Comparison of ENCODE assay signal across 7 cellular contexts in the genomic region with DNA sequence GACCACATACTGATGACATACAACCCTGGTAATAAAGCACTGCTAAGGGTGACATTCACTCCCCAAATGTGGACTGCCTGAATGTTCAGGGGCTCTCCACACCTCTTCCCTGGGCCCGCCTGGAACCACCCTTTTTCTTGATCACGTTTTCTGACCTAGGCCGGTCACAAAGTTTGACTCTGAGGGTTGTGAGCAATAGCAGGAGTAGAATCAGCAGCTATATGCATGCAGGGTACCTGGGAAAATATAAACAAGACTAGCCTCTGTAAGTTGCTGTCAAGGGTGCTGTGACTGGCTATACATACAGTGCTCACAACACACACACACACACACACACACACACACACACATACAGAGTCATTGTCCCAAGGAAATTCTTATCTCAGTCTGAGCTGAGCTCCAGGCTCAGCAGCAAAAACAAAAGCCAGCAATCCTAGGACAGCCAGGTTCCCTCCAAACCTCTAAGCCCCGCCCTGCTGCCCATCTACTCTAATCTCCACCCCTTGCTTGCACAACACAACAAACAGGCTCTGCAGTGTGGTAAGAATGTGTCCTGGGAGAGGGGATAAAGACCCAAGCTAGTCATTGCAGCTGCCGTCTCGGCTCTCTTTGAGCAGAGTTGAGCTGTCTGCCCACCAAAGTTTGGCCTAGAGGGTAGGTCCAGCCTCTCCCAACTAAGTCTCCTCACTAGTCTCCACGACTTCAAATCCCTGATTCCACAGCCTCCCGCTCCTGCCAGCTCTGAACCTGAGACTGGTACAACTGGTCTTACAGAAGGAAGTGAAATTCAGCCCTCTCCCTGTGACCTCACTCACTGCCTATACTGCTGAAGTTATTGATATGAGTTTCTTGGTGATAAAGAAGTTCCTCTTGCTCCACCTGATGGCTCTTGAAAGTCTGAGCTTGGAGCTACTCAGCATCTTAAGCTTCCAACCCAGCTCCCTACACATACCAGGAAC. TPM values are rescaled to one million over a fixed set of nuclear protein-coding genes. Genes with fewer than 3 reads are reported as not detected.
DNase-seq lines count a peak whose midpoint lies in the region; ATAC-seq and TF ChIP-seq lines count a peak whose summit lies in the region.

No MANE protein-coding gene starts in this region.

- H3K4me1 ChIP-seq in Loucy (ENCODE audit: insufficient read depth, low read length, poor library complexity, severe bottlenecking) (peaks cover 63% of the 10 kb centered on the region), right cardiac atrium (ENCODE audit: control insufficient read depth, insufficient read depth, low read length) (peaks cover 39% of the 10 kb centered on the region)

- H3K27me3 Mint-ChIP-seq in activated CD8-positive, alpha-beta T cell treated with anti-CD3 and anti-CD28 coated beads, Interleukin-2, amount 10 ng/mL, durations not matched to agents 7 days and 5 days (ENCODE audit: low read depth) = peaks cover 5% of the 10 kb centered on the region

- H3K9me2 ChIP-seq in Loucy (replicated peaks; ENCODE audit: low read depth, low read length) = no peaks in the 10 kb centered on the region

- peak overlapping the region; percentile 68 for H3K9ac ChIP-seq in Loucy (ENCODE audit: low read depth, low read length, poor library complexity, severe bottlenecking)

- H3K27ac ChIP-seq in right cardiac atrium (ENCODE audit: low read length) (peak overlapping the region; percentile 62), skin epidermis (peak overlapping the region in 18 of 21 experiments; percentile 14 to 89 (median 67))

- H3K27ac Mint-ChIP-seq in activated CD8-positive, alpha-beta T cell treated with anti-CD3 and anti-CD28 coated beads, Interleukin-2, amount 10 ng/mL, durations not matched to agents 7 days and 5 days = peak overlapping the region; percentile 68

- TF ChIP-seq CTCF in GM12865 (IDR thresholded peaks at IDR 0.05; ENCODE audit: insufficient read depth, low read depth, low read length, missing control alignments) = peak; percentile 16
- TF ChIP-seq CTCF in Loucy (conservative IDR thresholded peaks at IDR 0.05; ENCODE audit: low read length) = no peak; the same call in 1 of the 2 replicates

- peaks cover 70% of the 10 kb centered on the region for H3K4me1 Mint-ChIP-seq in activated CD8-positive, alpha-beta T cell treated with anti-CD3 and anti-CD28 coated beads, Interleukin-2, amount 10 ng/mL, durations not matched to agents 7 days and 5 days (ENCODE audit: low read depth)

- H3K27me3 ChIP-seq in Loucy (ENCODE audit: insufficient read depth, low read length, poor library complexity, severe bottlenecking) = no peaks in the 10 kb centered on the region
- no peaks in the 10 kb centered on the region for H3K27me3 ChIP-seq in right cardiac atrium (ENCODE audit: control insufficient read depth, insufficient read depth)

- intact Hi-C loops in right cardiac atrium (cut with DNase I) = loop anchor here in 3 of 4 donors (5.0 to 10.0 kb wide), 4 partner anchors 44 to 62 kb away; no protein-coding TSS in a partner anchor

- DNase-seq in GM12865 (ENCODE audit: low read depth) = peak; percentile 85
- DNase-seq in activated CD8-positive, alpha-beta T cell treated with anti-CD3 and anti-CD28 coated beads, Interleukin-2, amount 10 ng/mL, durations not matched to agents 7 days and 5 days = no peak
- peak; percentile 70 to 90 (median 84) for DNase-seq in right cardiac atrium
- no peak for DNase-seq in stimulated activated CD8-positive, alpha-beta memory T cell treated with anti-CD3 and anti-CD28 coated beads, Interleukin-4, amount 100 ng/mL, for 48 hours

- no peaks in the 10 kb centered on the region for H3K9me3 ChIP-seq in Loucy (ENCODE audit: insufficient read depth, low read depth, low read length)
- H3K9me3 ChIP-seq in right cardiac atrium (ENCODE audit: control insufficient read depth, low read length) = no peaks in the 10 kb centered on the region

- peak overlapping the region; percentile 72 for H3K4me2 ChIP-seq in Loucy (ENCODE audit: low read depth, low read length, poor library complexity, severe bottlenecking)

- no peaks in the 10 kb centered on the region; the same call in 1 of the 2 replicates for H3K79me2 ChIP-seq in Loucy (ENCODE audit: insufficient read depth, low read length)

- WGBS in right cardiac atrium = 67% methylated on average over 8 of the region's 8 CpGs

- no peaks in the 10 kb centered on the region for H3K36me3 Mint-ChIP-seq in activated CD8-positive, alpha-beta T cell treated with anti-CD3 and anti-CD28 coated beads, Interleukin-2, amount 10 ng/mL, durations not matched to agents 7 days and 5 days (ENCODE audit: low read depth)

- CTCF ChIA-PET in activated CD8-positive, alpha-beta T cell treated with anti-CD3 and anti-CD28 coated beads, Interleukin-2, amount 10 ng/mL, durations not matched to agents 7 days and 5 days (lab: Charles Lee) = interaction anchor here (0.8 to 27.7 kb wide), 17 partner anchors 3 to 202 kb away, joined by 3 to 387 read pairs (median 9); a partner anchor contains a TSS

- ATAC-seq in GM21526 (IDR thresholded peaks at IDR 0.05; ENCODE audit: low FRiP score, unreplicated experiment) = peak; percentile 37
- no peak for ATAC-seq in activated CD8-positive, alpha-beta T cell treated with anti-CD3 and anti-CD28 coated beads, Interleukin-2, amount 10 ng/mL, durations not matched to agents 7 days and 5 days
- ATAC-seq in right cardiac atrium = peak; percentile 36 to 44

- H3K4me3 ChIP-seq in GM12865 (ENCODE audit: low read depth, low read length) = peak overlapping the region; percentile 52
- peak overlapping the region; percentile 73 for H3K4me3 ChIP-seq in Loucy (ENCODE audit: low read length, poor library complexity, severe bottlenecking)
- H3K4me3 ChIP-seq in right cardiac atrium (ENCODE audit: low read length) = no peak overlapping the region
- peak overlapping the region in 1 of 7 experiments; percentile 6 for H3K4me3 ChIP-seq in skin epidermis

- H3F3A ChIP-seq in Loucy (ENCODE audit: low read depth) = no peaks in the 10 kb centered on the region

- POLR2A ChIA-PET in activated CD8-positive, alpha-beta T cell treated with anti-CD3 and anti-CD28 coated beads, Interleukin-2, amount 10 ng/mL, durations not matched to agents 7 days and 5 days (lab: Charles Lee) = interaction anchor here (0.6 to 3.9 kb wide), 11 partner anchors 8 to 218 kb away, joined by 3 to 32 read pairs (median 5); a partner anchor contains a TSS

- H3K36me3 ChIP-seq in Loucy (ENCODE audit: insufficient read depth, low read length) = no peaks in the 10 kb centered on the region

- no peak overlapping the region for H3K4me3 Mint-ChIP-seq in activated CD8-positive, alpha-beta T cell treated with anti-CD3 and anti-CD28 coated beads, Interleukin-2, amount 10 ng/mL, durations not matched to agents 7 days and 5 days

- no peaks in the 10 kb centered on the region for H4K20me1 ChIP-seq in Loucy (ENCODE audit: insufficient read depth, low read length, poor library complexity, severe bottlenecking)

- no peak overlapping the region for H2AFZ ChIP-seq in Loucy (ENCODE audit: low read length)

- no peaks in the 10 kb centered on the region for H3K9me3 Mint-ChIP-seq in activated CD8-positive, alpha-beta T cell treated with anti-CD3 and anti-CD28 coated beads, Interleukin-2, amount 10 ng/mL, durations not matched to agents 7 days and 5 days (ENCODE audit: insufficient read depth)

RNA-seq across cellular contexts. Expression of a gene that starts 2.2 kb away (rescaled TPM):
- 1 to 10 TPM; 2.2 to 4.0 TPM for total RNA-seq in activated CD8-positive, alpha-beta T cell treated with anti-CD3 and anti-CD28 coated beads, Interleukin-2, amount 10 ng/mL, durations not matched to agents 7 days and 5 days
- total RNA-seq in right cardiac atrium = 1 to 10 TPM; 3.0 to 9.9 (median 8.5) TPM
- polyA plus RNA-seq in right cardiac atrium = 2.9 TPM

RNA-seq across cellular contexts. Expression of a gene that starts 54.4 kb away (rescaled TPM):
- 10 to 100 TPM; 91.9 to 94.9 TPM for total RNA-seq in activated CD8-positive, alpha-beta T cell treated with anti-CD3 and anti-CD28 coated beads, Interleukin-2, amount 10 ng/mL, durations not matched to agents 7 days and 5 days
- 1 to 10 TPM in 3 of 4 donors, not detected in 1; 1.4 to 1.8 (median 1.7) TPM for total RNA-seq in right cardiac atrium
- polyA plus RNA-seq in right cardiac atrium = 0.18 TPM

Comparison
In these comparisons a context has a peak if more than half of its experiments do, and no peak if none do; other contexts are left out.
1. DNase-seq: peak in GM12865 (single experiment) and right cardiac atrium (3 of 3); none in activated CD8-positive, alpha-beta T cell treated with anti-CD3 and anti-CD28 coated beads, Interleukin-2, amount 10 ng/mL, durations not matched to agents 7 days and 5 days (single experiment) and stimulated activated CD8-positive, alpha-beta memory T cell treated with anti-CD3 and anti-CD28 coated beads, Interleukin-4, amount 100 ng/mL, for 48 hours (single experiment).
2. RNA of a gene that starts 54.4 kb away (total RNA-seq): 91.9 to 94.9 TPM in activated CD8-positive, alpha-beta T cell treated with anti-CD3 and anti-CD28 coated beads, Interleukin-2, amount 10 ng/mL, durations not matched to agents 7 days and 5 days; 1.4 to 1.8 TPM in right cardiac atrium; every median in the first group is over 10 times any median in the second.